Comparison of ENCODE assay signal across 11 cellular contexts in the genomic region with DNA sequence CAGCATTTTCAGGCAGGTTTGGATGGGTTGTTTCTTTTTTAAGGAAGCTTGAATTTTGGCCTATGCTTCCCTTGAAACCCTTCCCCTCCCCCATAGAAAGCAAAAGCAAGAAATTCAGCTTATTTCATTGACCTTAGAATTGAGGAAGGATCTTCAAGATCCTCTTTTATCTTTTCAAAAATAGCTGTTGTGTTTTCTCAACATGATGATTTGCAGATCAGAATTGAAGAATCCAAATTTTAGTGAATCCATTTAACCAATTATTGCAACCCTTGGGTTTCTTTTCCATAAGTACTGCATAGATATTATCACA.
A peak's percentile ranks its signal among the peaks of the same experiment; 100 is the strongest.
DNase-seq lines count a peak whose midpoint lies in the region; ATAC-seq and TF ChIP-seq lines count a peak whose summit lies in the region.
"Had no signal": no experiment of that assay in that cellular context is flagged by ENCODE, and none has a peak within 500 bp of the region (broad histone marks: within the 10 kb centered on the region; RNA-seq: fewer than 3 reads in every experiment).

No MANE protein-coding gene starts in this region.

- peak overlapping the region; percentile 21 for H3K27ac Mint-ChIP-seq in activated T-cell treated with anti-CD3 and anti-CD28 coated beads, Interleukin-2, amount 50 U/mL, for 72 hours
- H3K27ac Mint-ChIP-seq: endodermal cell had no signal

- H3K4me1 Mint-ChIP-seq in activated T-cell treated with anti-CD3 and anti-CD28 coated beads, Interleukin-2, amount 50 U/mL, for 72 hours (ENCODE audit: low read depth): peaks cover 26% of the 10 kb centered on the region

- no peak for ATAC-seq in activated T-cell treated with anti-CD3 and anti-CD28 coated beads, Interleukin-2, amount 50 U/mL, for 72 hours (replicated peaks in 1 of 2)
- ATAC-seq in HG02938 (IDR thresholded peaks at IDR 0.05; ENCODE audit: unreplicated experiment): peak; percentile 30

- H3K36me3 ChIP-seq in OCI-LY1 (ENCODE audit: insufficient read depth, low read length) (no peaks in the 10 kb centered on the region), spleen (peaks cover 0 to 5% (median 2%) of the 10 kb centered on the region in 6 donors)

- no peaks in the 10 kb centered on the region for H4K20me1 ChIP-seq in OCI-LY1 (ENCODE audit: insufficient read depth, low read length)

- H3K9me3 Mint-ChIP-seq in activated T-cell treated with anti-CD3 and anti-CD28 coated beads, Interleukin-2, amount 50 U/mL, for 72 hours: peaks cover 0 to 5% of the 10 kb centered on the region in 2 donors
- H3K9me3 Mint-ChIP-seq: endodermal cell had no signal

- no peaks in the 10 kb centered on the region for H3F3A ChIP-seq in OCI-LY1 (ENCODE audit: insufficient read depth, low read length)

- H3K9me3 ChIP-seq in OCI-LY1 (ENCODE audit: low read length) (no peaks in the 10 kb centered on the region), spleen (no peaks in the 10 kb centered on the region)

- no peak overlapping the region for H3K4me3 Mint-ChIP-seq in activated T-cell treated with anti-CD3 and anti-CD28 coated beads, Interleukin-2, amount 50 U/mL, for 72 hours
- H3K4me3 Mint-ChIP-seq: endodermal cell had no signal

- H3K9ac ChIP-seq in OCI-LY1 (ENCODE audit: low read length): no peak overlapping the region

- H3K4me2 ChIP-seq in OCI-LY1 (ENCODE audit: low read length): peak overlapping the region; percentile 27; the same call in 1 of the 2 replicates

- no peaks in the 10 kb centered on the region for H3K9me2 ChIP-seq in OCI-LY1 (ENCODE audit: low read depth, low read length)

- no peak for TF ChIP-seq POLR2A in spleen (IDR thresholded peaks at IDR 0.05)
- TF ChIP-seq POLR2A in erythroblast (IDR thresholded peaks at IDR 0.05; ENCODE audit: low read length): no peak

- peaks cover 8 to 43% of the 10 kb centered on the region in 2 donors for H3K36me3 Mint-ChIP-seq in activated T-cell treated with anti-CD3 and anti-CD28 coated beads, Interleukin-2, amount 50 U/mL, for 72 hours (ENCODE audit: insufficient read depth in 2 of 2)

- no peaks in the 10 kb centered on the region for H3K79me2 ChIP-seq in OCI-LY1 (ENCODE audit: insufficient read depth, low read length)

- no peaks in the 10 kb centered on the region for H3K27me3 Mint-ChIP-seq in activated T-cell treated with anti-CD3 and anti-CD28 coated beads, Interleukin-2, amount 50 U/mL, for 72 hours (ENCODE audit: low read depth)

- no peak overlapping the region for H2AFZ ChIP-seq in OCI-LY1 (ENCODE audit: low read length)

- H3K27me3 ChIP-seq in OCI-LY1 (ENCODE audit: insufficient read depth, low read length) (no peaks in the 10 kb centered on the region), spleen (replicated peaks in 1 of 7) (no peaks in the 10 kb centered on the region)

- no peak overlapping the region for H3K27ac ChIP-seq in OCI-LY1 (ENCODE audit: low read depth, low read length, poor library complexity, severe bottlenecking)
- peak overlapping the region in 6 of 8 donors; percentile 53 to 74 (median 66) for H3K27ac ChIP-seq in spleen

- intact Hi-C loops in spleen (cut with DNase I; ENCODE audit: low total_unique reads): no loop called here

- no peak for DNase-seq in activated T-cell treated with anti-CD3 and anti-CD28 coated beads, Interleukin-2, amount 50 U/mL, for 72 hours
- no peak for DNase-seq in activated T-cell treated with anti-CD3 and anti-CD28 coated beads, Interleukin-2, amount 50 U/mL, for 1 hour
- DNase-seq in spleen (no peak), erythroblast (lab: John Stamatoyannopoulos, UW) (no peak), T-helper 2 cell (no peak)
- no peak for DNase-seq in stimulated activated CD8-positive, alpha-beta memory T cell treated with anti-CD3 and anti-CD28 coated beads, Interleukin-4, amount 100 ng/mL, for 48 hours
- DNase-seq: ACHN, endodermal cell, NCI-H146 had no signal

- peaks cover 22% of the 10 kb centered on the region for H3K4me1 ChIP-seq in OCI-LY1 (ENCODE audit: insufficient read depth, low read length, severe bottlenecking)
- peaks cover 13 to 52% (median 26%) of the 10 kb centered on the region in 6 donors for H3K4me1 ChIP-seq in spleen

- TF ChIP-seq CTCF in OCI-LY1 (IDR thresholded peaks at IDR 0.05; ENCODE audit: low read length): no peak
- TF ChIP-seq CTCF in spleen (IDR thresholded peaks at IDR 0.05 in 8 of 11, conservative IDR thresholded peaks at IDR 0.05 in 3 of 11): no peak

- H3K4me3 ChIP-seq in OCI-LY1 (ENCODE audit: low read depth, low read length, poor library complexity, severe bottlenecking) (no peak overlapping the region), spleen (no peak overlapping the region)
